Comparison of ENCODE assay signal across 14 cellular contexts in the genomic region with DNA sequence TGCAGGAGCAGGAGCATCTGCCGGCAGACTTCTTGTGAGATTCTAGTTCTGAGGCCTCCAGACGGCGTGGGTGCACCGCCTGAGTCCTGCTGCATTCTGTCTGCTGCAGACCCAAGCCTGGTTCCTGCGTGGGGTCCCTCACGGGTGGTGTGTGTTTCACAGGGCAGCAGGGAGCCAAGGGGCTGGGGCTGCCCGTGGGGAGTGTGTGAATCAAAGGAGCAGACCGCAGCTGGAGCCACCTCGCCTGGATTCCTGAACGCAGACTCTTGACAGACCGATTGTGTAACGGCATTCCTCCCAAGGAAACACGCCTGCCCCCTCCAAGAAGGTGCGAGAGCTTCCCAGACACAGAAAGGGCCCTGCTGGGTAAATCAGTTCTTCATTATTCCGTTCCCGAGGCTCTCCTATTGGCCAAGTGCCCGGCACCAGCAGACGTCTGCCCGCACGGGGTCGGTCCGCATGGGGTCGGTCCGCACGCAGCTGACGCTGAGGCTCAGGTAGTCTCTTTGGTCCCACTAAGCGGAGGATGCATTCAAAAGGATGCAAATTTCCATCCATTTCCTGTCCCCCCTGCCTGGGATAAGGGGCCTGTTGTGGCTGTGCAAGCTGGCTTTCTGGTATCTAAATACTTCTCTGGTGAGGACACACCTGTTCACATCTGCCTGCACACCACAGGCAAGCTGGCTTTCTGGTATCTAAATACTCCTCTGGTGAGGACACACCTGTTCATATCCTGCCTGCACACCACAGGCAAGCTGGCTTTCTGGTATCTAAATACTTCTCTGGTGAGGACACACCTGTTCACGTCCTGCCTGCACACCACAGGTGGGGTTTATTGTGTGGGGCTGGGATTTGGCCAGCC. TPM values are rescaled to one million over a fixed set of nuclear protein-coding genes. Genes with fewer than 3 reads are reported as not detected.
DNase-seq lines count a peak whose midpoint lies in the region; ATAC-seq and TF ChIP-seq lines count a peak whose summit lies in the region.
"Had no signal": no experiment of that assay in that cellular context is flagged by ENCODE, and none has a peak within 500 bp of the region (broad histone marks: within the 10 kb centered on the region; RNA-seq: fewer than 3 reads in every experiment).

No MANE protein-coding gene starts in this region.

- DNase-seq in NCI-H146 (lab: John Stamatoyannopoulos, UW): peak; percentile 29
- DNase-seq in NCI-H146 treated with DMSO at 0.1 percent for 48 hours (lab: John Stamatoyannopoulos, UW; ENCODE audit: unreplicated experiment): no peak
- peak; percentile 47 for DNase-seq in brain microvascular endothelial cell
- peak; percentile 57 for DNase-seq in left kidney (ENCODE audit: low read depth, low spot score)
- DNase-seq in tibial artery: peak; percentile 13 to 45
- no peak for DNase-seq in BE2C
- no peak for DNase-seq in hippocampal formation (lab: John Stamatoyannopoulos, UW)
- DNase-seq: activated T-cell treated with anti-CD3 and anti-CD28 coated beads, Interleukin-2, amount 50 U/mL, for 4 hours; caudate nucleus; DMS53; left ventricle myocardium superior; NCI-H1092 treated with DMSO at 0.1 percent for 48 hours; NCI-H526 treated with DMSO at 0.1 percent for 48 hours had no signal

- intact Hi-C loops in tibial artery (cut with DNase I; ENCODE audit: low total_unique reads): no loop called here

- TF ChIP-seq CTCF in brain microvascular endothelial cell (IDR thresholded peaks at IDR 0.05; ENCODE audit: low read depth, low read length, missing control alignments) (no peak), tibial artery (IDR thresholded peaks at IDR 0.05) (no peak), BE2C (IDR thresholded peaks at IDR 0.05; ENCODE audit: low read depth, low read length) (no peak)

- H3K4me1 ChIP-seq in tibial artery (no peaks in the 10 kb centered on the region), BE2C (no peaks in the 10 kb centered on the region)

- peaks cover 0 to 14% (median 11%) of the 10 kb centered on the region in 3 donors for H3K9me3 ChIP-seq in tibial artery
- H3K9me3 ChIP-seq in BE2C: no peaks in the 10 kb centered on the region

- H3K27me3 ChIP-seq in brain microvascular endothelial cell (replicated peaks) (peaks cover 5% of the 10 kb centered on the region), tibial artery (peaks cover 0 to 19% of the 10 kb centered on the region in 2 donors), BE2C (no peaks in the 10 kb centered on the region)

- H3K36me3 ChIP-seq in brain microvascular endothelial cell (replicated peaks): no peaks in the 10 kb centered on the region
- H3K36me3 ChIP-seq in tibial artery: no peaks in the 10 kb centered on the region
- H3K36me3 ChIP-seq in BE2C: no peaks in the 10 kb centered on the region

- H3K4me3 ChIP-seq in brain microvascular endothelial cell (ENCODE audit: low read depth, low read length) (no peak overlapping the region), tibial artery (no peak overlapping the region), BE2C (ENCODE audit: low read depth, low read length) (no peak overlapping the region)

- H3K27ac ChIP-seq in brain microvascular endothelial cell (no peak overlapping the region), tibial artery (no peak overlapping the region)

- in situ Hi-C loops in brain microvascular endothelial cell (cut with HindIII; ENCODE audit: low pct_ligation_motif_present, low sequenced_read_pairs): no loop called here

- no peak for ATAC-seq in GM19324 (IDR thresholded peaks at IDR 0.05; ENCODE audit: low FRiP score, unreplicated experiment)
- ATAC-seq: activated T-cell treated with anti-CD3 and anti-CD28 coated beads, Interleukin-2, amount 50 U/mL, for 4 hours; left ventricle myocardium superior had no signal

RNA-seq across cellular contexts. Expression of a gene that starts 44.1 kb away (rescaled TPM):
- polyA plus RNA-seq in BE2C (2012; ENCODE audit: insufficient read depth, insufficient read length, low read depth): 2.7 TPM

Comparison
In these comparisons a context has a peak if more than half of its experiments do, and no peak if none do; other contexts are left out.
1. DNase-seq: peak in NCI-H146 (single experiment), brain microvascular endothelial cell (single experiment), left kidney (single experiment) and tibial artery (2 of 2); none in NCI-H146 treated with DMSO at 0.1 percent for 48 hours (single experiment), BE2C (single experiment) and hippocampal formation (0 of 2).